ENCODE assay signal across 25 cellular contexts in the genomic region with DNA sequence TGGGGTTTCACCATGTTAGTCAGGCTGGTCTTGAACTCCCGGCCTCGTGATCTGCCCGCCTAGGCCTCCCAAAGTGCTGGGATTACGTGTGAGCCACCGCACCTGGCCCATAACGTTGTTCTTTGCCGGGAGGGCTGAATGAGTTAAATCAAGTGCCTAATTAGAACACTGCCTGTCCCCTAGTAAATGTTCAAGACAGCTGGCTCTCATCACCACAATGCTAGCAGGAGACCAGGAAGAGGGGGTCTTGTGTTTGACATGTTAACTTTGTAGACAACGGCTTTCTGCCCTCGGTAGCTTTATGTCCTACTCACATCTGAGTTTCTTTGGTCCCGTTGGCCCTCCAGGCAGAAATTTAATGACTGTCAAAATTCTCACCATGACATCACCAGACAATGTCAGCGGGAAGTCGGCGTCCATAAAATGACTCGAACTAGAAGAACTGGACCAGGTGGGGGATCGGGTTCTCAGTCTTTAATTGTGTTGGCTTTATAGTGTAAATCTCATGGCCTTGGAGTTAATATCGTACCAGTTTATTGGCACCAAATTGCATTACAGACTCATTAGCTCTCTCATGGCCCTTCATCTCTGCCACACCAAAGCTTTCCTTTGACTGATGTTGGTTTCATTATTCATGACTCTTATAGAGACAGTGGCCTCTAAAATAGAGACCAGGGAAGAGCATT. TPM values are rescaled to one million over a fixed set of nuclear protein-coding genes. Genes with fewer than 3 reads are reported as not detected.
DNase-seq lines count a peak whose midpoint lies in the region; ATAC-seq and TF ChIP-seq lines count a peak whose summit lies in the region.
"Had no signal": no experiment of that assay in that cellular context is flagged by ENCODE, and none has a peak within 500 bp of the region (broad histone marks: within the 10 kb centered on the region; RNA-seq: fewer than 3 reads in every experiment).

No MANE protein-coding gene starts in this region.

- H3K27me3 ChIP-seq in SJCRH30 (no peaks in the 10 kb centered on the region), left ventricle myocardium inferior (ENCODE audit: low read depth) (no peaks in the 10 kb centered on the region)
- H3K27me3 ChIP-seq: BE2C, upper lobe of left lung had no signal

- no peak overlapping the region for H3K27ac Mint-ChIP-seq in activated naive CD8-positive, alpha-beta T cell treated with anti-CD3 and anti-CD28 coated beads, Interleukin-2, amount 50 U/mL, for 24 hours

- CTCF ChIA-PET in HEK293T (lab: Yijun Ruan, JAX), result interaction anchor here (0.7 to 1.3 kb wide), 2 partner anchors 43 to 77 kb away, joined by 3 to 4 read pairs; no protein-coding TSS in a partner anchor

- intact Hi-C loops in left ventricle myocardium inferior (cut with micrococcal nuclease), result no loop called here

- peaks cover 3% of the 10 kb centered on the region for H3K4me1 Mint-ChIP-seq in activated naive CD8-positive, alpha-beta T cell treated with anti-CD3 and anti-CD28 coated beads, Interleukin-2, amount 50 U/mL, for 24 hours

- POLR2A ChIA-PET in HEK293T (lab: Yijun Ruan, JAX), result interaction anchor here (0.8 to 1.4 kb wide), 3 partner anchors 11 to 35 kb away, joined by 3 to 6 read pairs (median 3); a partner anchor contains a TSS

- no peak for ATAC-seq in GM18867 (IDR thresholded peaks at IDR 0.05; ENCODE audit: unreplicated experiment)
- ATAC-seq in activated naive CD8-positive, alpha-beta T cell treated with anti-CD3 and anti-CD28 coated beads, Interleukin-2, amount 50 U/mL, for 24 hours, result no peak

- H3K9me3 Mint-ChIP-seq in activated naive CD8-positive, alpha-beta T cell treated with anti-CD3 and anti-CD28 coated beads, Interleukin-2, amount 50 U/mL, for 24 hours, result peaks cover 8% of the 10 kb centered on the region

- no peaks in the 10 kb centered on the region for H3K27me3 Mint-ChIP-seq in activated naive CD8-positive, alpha-beta T cell treated with anti-CD3 and anti-CD28 coated beads, Interleukin-2, amount 50 U/mL, for 24 hours

- no peaks in the 10 kb centered on the region for H3K9me3 ChIP-seq in SJCRH30 (replicated peaks)
- H3K9me3 ChIP-seq in left ventricle myocardium inferior (replicated peaks), result peaks cover 6% of the 10 kb centered on the region
- H3K9me3 ChIP-seq: BE2C, upper lobe of left lung had no signal

- no peaks in the 10 kb centered on the region for H3K36me3 ChIP-seq in SJCRH30
- no peaks in the 10 kb centered on the region for H3K36me3 ChIP-seq in left ventricle myocardium inferior
- H3K36me3 ChIP-seq: BE2C, upper lobe of left lung had no signal

- H3K4me3 Mint-ChIP-seq in activated naive CD8-positive, alpha-beta T cell treated with anti-CD3 and anti-CD28 coated beads, Interleukin-2, amount 50 U/mL, for 24 hours, result no peak overlapping the region

- TF ChIP-seq CTCF in left ventricle myocardium inferior (IDR thresholded peaks at IDR 0.05; ENCODE audit: borderline replicate concordance), result no peak

- DNase-seq in A172 (ENCODE audit: low spot score), result peak; percentile 82
- DNase-seq in HEK293T (ENCODE audit: extremely low spot score), result peak; percentile 60
- DNase-seq in SJCRH30, result peak; percentile 82 to 89
- peak; percentile 88 for DNase-seq in left kidney (ENCODE audit: low read depth, low spot score)
- no peak for DNase-seq in left ventricle myocardium inferior
- no peak for DNase-seq in activated naive CD8-positive, alpha-beta T cell treated with anti-CD3 and anti-CD28 coated beads, Interleukin-2, amount 50 U/mL, for 24 hours
- no peak for DNase-seq in NCI-H2107 (lab: John Stamatoyannopoulos, UW)
- DNase-seq: activated CD4-positive, alpha-beta T cell treated with anti-CD3 and anti-CD28 coated beads, Interleukin-2, amount 50 U/mL, for 4 hours; activated CD4-positive, CD25-positive, alpha-beta regulatory T cell; activated naive CD4-positive, alpha-beta T cell treated with anti-CD3 and anti-CD28 coated beads, Interleukin-2, amount 50 U/mL, for 16 hours; anterior cingulate cortex; BE2C; DMS79 treated with DMSO at 0.1 percent for 48 hours; kidney glomerular epithelial cell; NCI-H1694; NCI-H2227 treated with DMSO at 0.1 percent for 48 hours; NCI-H82; nucleus accumbens; PC-9; Right ventricle myocardium superior; stimulated activated CD4-positive, alpha-beta T cell treated with anti-CD3 and anti-CD28 coated beads, Interleukin-2, amount 100 ng/mL, for 24 hours; T1000; upper lobe of left lung had no signal

- H3K4me3 ChIP-seq in SJCRH30, result no peak overlapping the region
- no peak overlapping the region for H3K4me3 ChIP-seq in left ventricle myocardium inferior
- H3K4me3 ChIP-seq: PC-9, smooth muscle cell, upper lobe of left lung had no signal

- H3K27ac ChIP-seq in SJCRH30, result peak overlapping the region; percentile 33
- H3K27ac ChIP-seq in left ventricle myocardium inferior (replicated peaks), result no peak overlapping the region
- H3K27ac ChIP-seq: PC-9, upper lobe of left lung had no signal

- H3K4me1 ChIP-seq in SJCRH30 (peaks cover 43% of the 10 kb centered on the region), left ventricle myocardium inferior (no peaks in the 10 kb centered on the region)
- H3K4me1 ChIP-seq: BE2C had no signal

- H3K36me3 Mint-ChIP-seq in activated naive CD8-positive, alpha-beta T cell treated with anti-CD3 and anti-CD28 coated beads, Interleukin-2, amount 50 U/mL, for 24 hours (ENCODE audit: low read depth), result no peaks in the 10 kb centered on the region

TF ChIP-seq in HEK293T, 16 proteins besides CTCF, POLR2A, EP300 and RAD21:
- TF ChIP-seq ARNT (IDR thresholded peaks at IDR 0.05) (no peak), FOXK2 (IDR thresholded peaks at IDR 0.05) (no peak), FOXM1 (IDR thresholded peaks at IDR 0.05; ENCODE audit: borderline replicate concordance) (no peak), FOXA1 (IDR thresholded peaks at IDR 0.05) (no peak), CTBP1 (IDR thresholded peaks at IDR 0.05; ENCODE audit: borderline replicate concordance) (peak; percentile 77), ELF4 (IDR thresholded peaks at IDR 0.05) (no peak), L3MBTL2 (conservative IDR thresholded peaks at IDR 0.05) (no peak), SUZ12 (IDR thresholded peaks at IDR 0.05) (no peak), TARDBP (IDR thresholded peaks at IDR 0.05) (no peak)
- TF ChIP-seq, protein P1, sequence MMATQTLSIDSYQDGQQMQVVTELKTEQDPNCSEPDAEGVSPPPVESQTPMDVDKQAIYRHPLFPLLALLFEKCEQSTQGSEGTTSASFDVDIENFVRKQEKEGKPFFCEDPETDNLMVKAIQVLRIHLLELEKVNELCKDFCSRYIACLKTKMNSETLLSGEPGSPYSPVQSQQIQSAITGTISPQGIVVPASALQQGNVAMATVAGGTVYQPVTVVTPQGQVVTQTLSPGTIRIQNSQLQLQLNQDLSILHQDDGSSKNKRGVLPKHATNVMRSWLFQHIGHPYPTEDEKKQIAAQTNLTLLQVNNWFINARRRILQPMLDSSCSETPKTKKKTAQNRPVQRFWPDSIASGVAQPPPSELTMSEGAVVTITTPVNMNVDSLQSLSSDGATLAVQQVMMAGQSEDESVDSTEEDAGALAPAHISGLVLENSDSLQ (IDR thresholded peaks at IDR 0.05), result peak; percentile 62

RNA-seq across cellular contexts. Expression of a gene that starts 11.4 kb away (rescaled TPM):
- 24.1 and 30.8 TPM in 2 replicates for total RNA-seq in A172 (2014; rRNA removed; shearing (Covaris generic))
- total RNA-seq in SJCRH30 (2014; rRNA removed; shearing (Covaris generic)), result 3.5 and 3.6 TPM in 2 replicates
- 12.3 TPM for total RNA-seq in left ventricle myocardium inferior

RNA-seq across cellular contexts. Expression of a gene that starts 34.9 kb away (rescaled TPM):
- total RNA-seq in A172 (2014; rRNA removed; shearing (Covaris generic)), result 39.0 and 50.5 TPM in 2 replicates
- 16.8 and 21.5 TPM in 2 replicates for total RNA-seq in SJCRH30 (2014; rRNA removed; shearing (Covaris generic))
- total RNA-seq in left ventricle myocardium inferior, result 45.4 TPM

Comparison
In these comparisons a context has a peak if more than half of its experiments do, and no peak if none do; other contexts are left out.
1. DNase-seq: peak in A172 (single experiment), HEK293T (single experiment), SJCRH30 (2 of 2) and left kidney (single experiment); none in left ventricle myocardium inferior (single experiment), activated naive CD8-positive, alpha-beta T cell treated with anti-CD3 and anti-CD28 coated beads, Interleukin-2, amount 50 U/mL, for 24 hours (single experiment) and NCI-H2107 (single experiment).